18 cellular contexts compared by ENCODE assay signal in genomic region chr5:86866036-86866435, GRCh38.
DNase-seq lines count a peak whose midpoint lies in the region.
"Had no signal": no experiment of that assay in that cellular context is flagged by ENCODE, and none has a peak within 500 bp of the region (broad histone marks: within the 10 kb centered on the region; RNA-seq: fewer than 3 reads in every experiment).

No MANE protein-coding gene starts in this region.

- H3K4ac ChIP-seq in trophoblast cell (ENCODE audit: low read depth, low read length), result no peak overlapping the region

- no peaks in the 10 kb centered on the region for H3K36me3 ChIP-seq in trophoblast cell (ENCODE audit: control insufficient read depth in 1 of 2, insufficient read depth in 2 of 2, low read length in 2 of 2)
- H3K36me3 ChIP-seq: BLaER1 had no signal

- H3K27ac Mint-ChIP-seq in T-helper 2 cell treated with Interferon-gamma antibody and Interleukin-4, amounts not matched to agents 5 μg/mL and 100 μg/mL, for 36 hours, result no peak overlapping the region
- H3K27ac Mint-ChIP-seq: CD8-positive, alpha-beta T cell had no signal

- H4K91ac ChIP-seq in trophoblast cell (ENCODE audit: low read depth, low read length), result peak overlapping the region; percentile 66

- H3K14ac ChIP-seq in trophoblast cell (ENCODE audit: low read length), result no peak overlapping the region

- H3K18ac ChIP-seq in trophoblast cell (ENCODE audit: low read length), result no peak overlapping the region

- peak overlapping the region; percentile 30 for H3K23ac ChIP-seq in trophoblast cell (ENCODE audit: low read length)

- WGBS in trophoblast cell (ENCODE audit: extremely low coverage, insufficient coverage, insufficient read length), result no CpG with 5 or more reads among the region's 1 CpG

- no peaks in the 10 kb centered on the region for H3K36me3 Mint-ChIP-seq in T-helper 2 cell treated with Interferon-gamma antibody and Interleukin-4, amounts not matched to agents 5 μg/mL and 100 μg/mL, for 36 hours (ENCODE audit: low read depth)
- H3K36me3 Mint-ChIP-seq: CD8-positive, alpha-beta T cell had no signal

- H3K4me3 Mint-ChIP-seq in T-helper 2 cell treated with Interferon-gamma antibody and Interleukin-4, amounts not matched to agents 5 μg/mL and 100 μg/mL, for 36 hours, result no peak overlapping the region
- H3K4me3 Mint-ChIP-seq: CD8-positive, alpha-beta T cell had no signal

- H3K27me3 Mint-ChIP-seq in T-helper 2 cell treated with Interferon-gamma antibody and Interleukin-4, amounts not matched to agents 5 μg/mL and 100 μg/mL, for 36 hours (ENCODE audit: low read depth), result no peaks in the 10 kb centered on the region

- no peak overlapping the region for H3K4me3 ChIP-seq in trophoblast cell (ENCODE audit: low read depth, low read length)
- H3K4me3 ChIP-seq: A549, BLaER1, SK-N-MC had no signal

- no peaks in the 10 kb centered on the region for H3K9me3 Mint-ChIP-seq in T-helper 2 cell treated with Interferon-gamma antibody and Interleukin-4, amounts not matched to agents 5 μg/mL and 100 μg/mL, for 36 hours
- H3K9me3 Mint-ChIP-seq: CD8-positive, alpha-beta T cell had no signal

- peak overlapping the region; percentile 23 for H3K9ac ChIP-seq in trophoblast cell (ENCODE audit: low read length)
- H3K9ac ChIP-seq: BLaER1 had no signal

- peaks cover 0 to 9% of the 10 kb centered on the region in 2 experiments for H3K4me1 ChIP-seq in trophoblast cell (ENCODE audit: control insufficient read depth in 1 of 2, insufficient read depth in 2 of 2, low read length in 2 of 2)
- H3K4me1 ChIP-seq: A549, BLaER1 had no signal

- no peak overlapping the region for H2BK120ac ChIP-seq in trophoblast cell (ENCODE audit: insufficient read depth, low read length, poor library complexity)

- H3K4me1 Mint-ChIP-seq in T-helper 2 cell treated with Interferon-gamma antibody and Interleukin-4, amounts not matched to agents 5 μg/mL and 100 μg/mL, for 36 hours (ENCODE audit: low read depth), result no peaks in the 10 kb centered on the region

- no peak overlapping the region for H4K8ac ChIP-seq in trophoblast cell (ENCODE audit: low read depth, low read length)

- H3K4me2 ChIP-seq in trophoblast cell (ENCODE audit: low read length), result no peak overlapping the region
- H3K4me2 ChIP-seq: A549, BLaER1 had no signal

- no peak overlapping the region for H2AFZ ChIP-seq in trophoblast cell (ENCODE audit: insufficient read depth, low read length, poor library complexity)

- peak overlapping the region; percentile 12 for H3K27ac ChIP-seq in cingulate gyrus (ENCODE audit: low read depth, low read length)
- no peak overlapping the region for H3K27ac ChIP-seq in trophoblast cell (ENCODE audit: low read depth, low read length)
- H3K27ac ChIP-seq: A549, BLaER1, SK-N-MC had no signal

- H2BK12ac ChIP-seq in trophoblast cell (ENCODE audit: low read length), result peak overlapping the region; percentile 23

- DNase-seq in C1 segment of cervical spinal cord (lab: John Stamatoyannopoulos, UW) (peak in 8 of 14 donors; percentile 8 to 98 (median 30)), NCI-H69 (lab: John Stamatoyannopoulos, UW) (peak; percentile 69), trophoblast cell (no peak), foreskin melanocyte (no peak), SIG-M5 treated with dmso at 0.1 percent for 504 hours (lab: John Stamatoyannopoulos, UW; ENCODE audit: unreplicated experiment) (no peak)
- no peak for DNase-seq in T-helper 2 cell treated with Interferon-gamma antibody and Interleukin-4, amounts not matched to agents 5 μg/mL and 100 μg/mL, for 36 hours (ENCODE audit: low spot score)
- DNase-seq: CD8-positive, alpha-beta T cell; DMS79 treated with DMSO at 0.1 percent for 48 hours; KBM-7; NCI-H1417; NCI-H2029; NCI-H345; OCI-M1; Right ventricle myocardium superior had no signal

- H2BK5ac ChIP-seq in trophoblast cell (ENCODE audit: low read depth, low read length, poor library complexity), result no peak overlapping the region

- H4K12ac ChIP-seq in trophoblast cell (ENCODE audit: low read depth, low read length), result no peak overlapping the region

- peaks cover 2% of the 10 kb centered on the region for H3K79me1 ChIP-seq in trophoblast cell (ENCODE audit: low read length)

- no peaks in the 10 kb centered on the region for H3K9me3 ChIP-seq in trophoblast cell (ENCODE audit: insufficient read depth, low read depth, low read length)
- H3K9me3 ChIP-seq: A549, BLaER1 had no signal

- H3K27me3 ChIP-seq in trophoblast cell (ENCODE audit: insufficient read depth, low read length), result no peaks in the 10 kb centered on the region
- H3K27me3 ChIP-seq: BLaER1 had no signal

- no peaks in the 10 kb centered on the region for H3K79me2 ChIP-seq in trophoblast cell (ENCODE audit: control insufficient read depth, insufficient read depth, low read length, poor library complexity)

- H2AK5ac ChIP-seq in trophoblast cell (ENCODE audit: low read length), result no peak overlapping the region

Comparison
In these comparisons a context has a peak if more than half of its experiments do, and no peak if none do; other contexts are left out.
1. DNase-seq: peak in C1 segment of cervical spinal cord (8 of 14) and NCI-H69 (single experiment); none in trophoblast cell (0 of 2), T-helper 2 cell treated with Interferon-gamma antibody and Interleukin-4, amounts not matched to agents 5 μg/mL and 100 μg/mL, for 36 hours (single experiment), foreskin melanocyte (single experiment) and SIG-M5 treated with dmso at 0.1 percent for 504 hours (single experiment).